Comparison of ENCODE assay signal across 25 cellular contexts in genomic region chr15:64806509-64806908, GRCh38. TPM values are rescaled to one million over a fixed set of nuclear protein-coding genes. Genes with fewer than 3 reads are reported as not detected.
DNase-seq lines count a peak whose midpoint lies in the region; ATAC-seq and TF ChIP-seq lines count a peak whose summit lies in the region.
"Had no signal": no experiment of that assay in that cellular context is flagged by ENCODE, and none has a peak within 500 bp of the region (broad histone marks: within the 10 kb centered on the region; RNA-seq: fewer than 3 reads in every experiment).

No MANE protein-coding gene starts in this region.

- H3K9ac ChIP-seq in mucosa of rectum (ENCODE audit: low read depth in 1 of 2, low read length in 2 of 2) = no peak overlapping the region
- H3K9ac ChIP-seq: KMS-11 had no signal

- DNase-seq in cardiac muscle cell (ENCODE audit: low read depth in 1 of 2, low spot score in 1 of 2) = no peak
- DNase-seq in heart right ventricle = no peak
- DNase-seq in epidermal melanocyte (ENCODE audit: insufficient read length, low spot score) = peak; percentile 15
- no peak for DNase-seq in transverse colon
- DNase-seq in kidney tubule cell (ENCODE audit: low spot score) = no peak
- no peak for DNase-seq in GM03348 (ENCODE audit: low spot score)
- DNase-seq: activated CD4-positive, alpha-beta T cell treated with anti-CD3 and anti-CD28 coated beads for 4 hours; activated naive CD4-positive, alpha-beta T cell treated with anti-CD3 and anti-CD28 coated beads, Interleukin-2, amount 50 U/mL, for 16 hours; aorta; Caco-2; cerebellar nuclear complex; DND-41; glutamatergic neuron; naive thymus-derived CD8-positive, alpha-beta T cell; NCI-H187; NCI-H2227 treated with DMSO at 0.1 percent for 48 hours; PC-3; SHP77 treated with DMSO at 0.1 percent for 48 hours; stimulated activated CD4-positive, alpha-beta T cell treated with anti-CD3 and anti-CD28 coated beads, Interleukin-4, amount 100 ng/mL, for 24 hours; T-cell had no signal

- peak overlapping the region; percentile 67 for H3K27ac ChIP-seq in cardiac muscle cell
- peak overlapping the region in 1 of 10 donors; percentile 15 for H3K27ac ChIP-seq in heart right ventricle
- peak overlapping the region; percentile 35 to 56 for H3K27ac ChIP-seq in mucosa of rectum (ENCODE audit: low read depth in 2 of 2, low read length in 2 of 2)
- peak overlapping the region; percentile 68 to 90 (median 74) for H3K27ac ChIP-seq in transverse colon
- H3K27ac ChIP-seq: KMS-11 had no signal

- ATAC-seq in heart right ventricle (no peak), GM19023 (IDR thresholded peaks at IDR 0.05; ENCODE audit: unreplicated experiment) (no peak)
- ATAC-seq: naive thymus-derived CD8-positive, alpha-beta T cell; PC-3; T-cell had no signal

- H3K9me3 ChIP-seq in cardiac muscle cell (ENCODE audit: low read depth) (no peaks in the 10 kb centered on the region), heart right ventricle (no peaks in the 10 kb centered on the region), mucosa of rectum (ENCODE audit: control insufficient read depth in 2 of 2, low read length in 2 of 2) (no peaks in the 10 kb centered on the region), transverse colon (no peaks in the 10 kb centered on the region)
- H3K9me3 ChIP-seq: Caco-2 had no signal

- H3K36me3 ChIP-seq in cardiac muscle cell (no peaks in the 10 kb centered on the region), heart right ventricle (no peaks in the 10 kb centered on the region), mucosa of rectum (ENCODE audit: control insufficient read depth in 2 of 2, insufficient read depth in 2 of 2, low read length in 2 of 2) (no peaks in the 10 kb centered on the region), transverse colon (no peaks in the 10 kb centered on the region)

- intact Hi-C loops in heart right ventricle (cut with DNase I) = loop anchor here in 2 of 10 donors (5.0 kb wide), 2 partner anchors 64 to 119 kb away; no protein-coding TSS in a partner anchor
- intact Hi-C loops in transverse colon (cut with DNase I; ENCODE audit: low total_unique reads) = no loop called here

- TF ChIP-seq POLR2A in transverse colon (IDR thresholded peaks at IDR 0.05) = no peak

- H3K4me1 ChIP-seq in cardiac muscle cell (ENCODE audit: low read depth) = peaks cover 50% of the 10 kb centered on the region
- peaks cover 0 to 37% (median 14%) of the 10 kb centered on the region in 9 donors for H3K4me1 ChIP-seq in heart right ventricle
- H3K4me1 ChIP-seq in mucosa of rectum (ENCODE audit: control insufficient read depth in 2 of 2, insufficient read depth in 2 of 2, low read length in 2 of 2) = no peaks in the 10 kb centered on the region
- H3K4me1 ChIP-seq in transverse colon = peaks cover 0 to 12% (median 10%) of the 10 kb centered on the region in 4 donors

- in situ Hi-C loops in transverse colon (cut with MboI; ENCODE audit: low pct_ligation_motif_present in 1 of 4, low pct_unique_long_range_greater_than_20kb in 1 of 4, low sequenced_read_pairs in 3 of 4) = loop anchor here in 3 of 4 donors (10.0 kb wide), 2 partner anchors 62 to 72 kb away; no protein-coding TSS in a partner anchor

- H3K27me3 ChIP-seq in cardiac muscle cell (no peaks in the 10 kb centered on the region), heart right ventricle (peaks cover 0 to 5% (median 0%) of the 10 kb centered on the region in 7 donors), mucosa of rectum (ENCODE audit: control insufficient read depth in 2 of 2, insufficient read depth in 2 of 2, low read length in 2 of 2) (peaks cover 0 to 3% of the 10 kb centered on the region in 2 donors), transverse colon (no peaks in the 10 kb centered on the region)

- H3K4me3 ChIP-seq in cardiac muscle cell (no peak overlapping the region), heart right ventricle (no peak overlapping the region), mucosa of rectum (ENCODE audit: low read length in 2 of 2) (no peak overlapping the region), transverse colon (no peak overlapping the region)
- H3K4me3 ChIP-seq: lung, smooth muscle cell had no signal

- WGBS in heart right ventricle, 2 donors = 72 to 80% methylated on average over 6 of the region's 6 CpGs
- 81 to 85% methylated on average over 2 to 6 of the region's 6 CpGs for WGBS in transverse colon (ENCODE audit: low coverage in 1 of 2), 2 donors

- TF ChIP-seq CTCF in cardiac muscle cell (IDR thresholded peaks at IDR 0.05; ENCODE audit: low read depth, low read length) = no peak
- TF ChIP-seq CTCF in heart right ventricle (IDR thresholded peaks at IDR 0.05) = no peak
- TF ChIP-seq CTCF in transverse colon (IDR thresholded peaks at IDR 0.05) = no peak

- no peak for TF ChIP-seq EP300 in transverse colon (IDR thresholded peaks at IDR 0.05; ENCODE audit: low read depth)

RNA-seq across cellular contexts. Expression of gene PIF1, which starts 18.9 kb away (rescaled TPM):
- total RNA-seq in cardiac muscle cell (3.5 and 70.9 TPM in 2 replicates), heart right ventricle (1 to 10 TPM in 2 of 10 donors, under 1 TPM in 8; 0.22 to 2.9 (median 0.45) TPM), transverse colon (10 to 100 TPM in 1 of 4 donors, 1 to 10 TPM in 3; 1.1 to 49.8 (median 2.3) TPM)
- polyA plus RNA-seq in cardiac muscle cell (7.4 and 49.0 TPM in 2 replicates), heart right ventricle (1 to 10 TPM in 1 of 2 donors, under 1 TPM in 1; 0.38 to 1.6 TPM)

RNA-seq across cellular contexts. Expression of gene RBPMS2, which starts 31.1 kb away (rescaled TPM):
- total RNA-seq in cardiac muscle cell (18.4 and 35.4 TPM in 2 replicates), heart right ventricle (100 to 1,000 TPM; 177 to 296 (median 213) TPM), transverse colon (10 to 100 TPM in 2 of 4 donors, 1 to 10 TPM in 2; 4.4 to 27.7 (median 11.5) TPM)
- polyA plus RNA-seq in cardiac muscle cell (213 and 223 TPM in 2 replicates), heart right ventricle (100 to 1,000 TPM; 200 to 310 TPM)
- total RNA-seq: naive thymus-derived CD8-positive, alpha-beta T cell; PC-3 had no signal
- polyA plus RNA-seq: naive thymus-derived CD8-positive, alpha-beta T cell had no signal

RNA-seq across cellular contexts. Expression of gene PLEKHO2, which starts 35.2 kb away (rescaled TPM):
- total RNA-seq in cardiac muscle cell (7.6 and 9.3 TPM in 2 replicates), heart right ventricle (10 to 100 TPM in 3 of 10 donors, 1 to 10 TPM in 7; 5.9 to 24.2 (median 9.7) TPM), transverse colon (10 to 100 TPM in 2 of 4 donors, 1 to 10 TPM in 2; 4.6 to 12.3 (median 9.8) TPM)
- polyA plus RNA-seq in cardiac muscle cell (9.4 and 11.3 TPM in 2 replicates), heart right ventricle (10 to 100 TPM in 1 of 2 donors, 1 to 10 TPM in 1; 7.2 to 10.2 TPM)
